Comparison of ENCODE assay signal across 14 cellular contexts in the genomic region with DNA sequence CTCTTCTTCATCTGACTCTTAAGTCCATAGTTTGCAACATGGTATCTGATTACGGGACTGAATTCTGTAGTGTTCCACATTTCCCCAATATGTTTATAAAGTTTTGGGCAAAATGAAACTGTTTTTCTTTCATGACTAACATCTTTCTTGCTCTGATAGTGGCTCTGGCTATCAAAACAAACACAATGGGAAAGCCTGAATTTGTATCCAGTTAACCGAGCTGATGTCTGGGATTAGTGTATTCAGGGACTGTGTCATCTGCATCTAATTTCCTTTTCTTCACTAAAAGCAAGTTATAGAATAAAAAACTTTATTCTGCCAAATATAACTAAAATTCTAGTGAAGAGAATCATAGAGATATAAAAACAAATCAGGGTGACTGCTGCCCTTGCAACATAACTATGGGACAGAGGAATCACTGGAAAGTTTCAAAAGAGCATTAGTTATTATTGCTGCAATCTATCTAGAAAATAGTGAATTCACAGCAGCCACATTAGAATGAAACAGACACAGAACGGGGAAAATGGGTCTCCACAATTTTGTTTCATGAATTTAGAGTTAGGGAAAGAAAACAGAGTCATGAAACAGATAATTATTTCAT.
A peak's percentile ranks its signal among the peaks of the same experiment; 100 is the strongest.
DNase-seq lines count a peak whose midpoint lies in the region; TF ChIP-seq lines count a peak whose summit lies in the region.
"Had no signal": no experiment of that assay in that cellular context is flagged by ENCODE, and none has a peak within 500 bp of the region (broad histone marks: within the 10 kb centered on the region; RNA-seq: fewer than 3 reads in every experiment).

No MANE protein-coding gene starts in this region.

- H3K27me3 ChIP-seq in adrenal gland (no peaks in the 10 kb centered on the region), subcutaneous abdominal adipose tissue (ENCODE audit: control insufficient read depth in 5 of 5, insufficient read depth in 4 of 5, low read length in 5 of 5) (no peaks in the 10 kb centered on the region), MM.1S (replicated peaks; ENCODE audit: insufficient read depth, low read length) (no peaks in the 10 kb centered on the region)
- H3K27me3 ChIP-seq: neural progenitor cell had no signal

- H3K4me3 ChIP-seq in adrenal gland (peak overlapping the region in 1 of 4 donors; percentile 11), subcutaneous abdominal adipose tissue (ENCODE audit: low read depth in 1 of 5, low read length in 5 of 5) (peak overlapping the region in 1 of 5 donors; percentile 46), MM.1S (ENCODE audit: low read length) (no peak overlapping the region)
- H3K4me3 ChIP-seq: neural progenitor cell, PC-9 had no signal

- H3K9ac ChIP-seq in subcutaneous abdominal adipose tissue (ENCODE audit: low read length in 5 of 5) = peak overlapping the region in 2 of 5 donors; percentile 70 to 75
- H3K9ac ChIP-seq in MM.1S (ENCODE audit: low read length) = no peak overlapping the region
- H3K9ac ChIP-seq: neural progenitor cell had no signal

- H3K9me2 ChIP-seq in MM.1S (replicated peaks; ENCODE audit: insufficient read depth, low read length) = no peaks in the 10 kb centered on the region

- intact Hi-C loops in adrenal gland (cut with DNase I) = no loop called here

- TF ChIP-seq POLR2A in adrenal gland (IDR thresholded peaks at IDR 0.05) = no peak

- WGBS in adrenal gland, 4 donors = 36 to 40% (median 39%) methylated on average over 3 of the region's 3 CpGs

- TF ChIP-seq CTCF in adrenal gland (IDR thresholded peaks at IDR 0.05) (no peak), MM.1S (IDR thresholded peaks at IDR 0.05; ENCODE audit: low read length) (no peak)

- H2AFZ ChIP-seq in MM.1S (ENCODE audit: low read length) = no peak overlapping the region
- H2AFZ ChIP-seq: neural progenitor cell, PC-9 had no signal

- peak overlapping the region; percentile 28 to 71 (median 59) for H3K27ac ChIP-seq in adrenal gland
- peak overlapping the region; percentile 80 for H3K27ac ChIP-seq in subcutaneous abdominal adipose tissue (ENCODE audit: low read depth, low read length)
- no peak overlapping the region for H3K27ac ChIP-seq in MM.1S (ENCODE audit: low read length)
- H3K27ac ChIP-seq: epithelial cell of prostate, neural progenitor cell, PC-9 had no signal

- no peaks in the 10 kb centered on the region for H3K79me2 ChIP-seq in MM.1S (ENCODE audit: low read length)

- H3K4me1 ChIP-seq in adrenal gland (replicated peaks in 1 of 2) (peaks cover 13 to 56% of the 10 kb centered on the region in 2 donors), subcutaneous abdominal adipose tissue (ENCODE audit: control insufficient read depth in 5 of 5, insufficient read depth in 5 of 5, low read length in 5 of 5) (peaks cover 0 to 32% (median 10%) of the 10 kb centered on the region in 5 donors), MM.1S (ENCODE audit: low read length) (peaks cover 20% of the 10 kb centered on the region)
- H3K4me1 ChIP-seq: neural progenitor cell had no signal

- H3K9me3 ChIP-seq in adrenal gland (replicated peaks in 1 of 3) (no peaks in the 10 kb centered on the region), subcutaneous abdominal adipose tissue (ENCODE audit: control insufficient read depth in 5 of 5, low read length in 5 of 5) (no peaks in the 10 kb centered on the region), MM.1S (replicated peaks; ENCODE audit: insufficient read depth, low read length) (no peaks in the 10 kb centered on the region)

- no peak overlapping the region for H3K4me2 ChIP-seq in MM.1S (ENCODE audit: low read depth, low read length)
- H3K4me2 ChIP-seq: neural progenitor cell, PC-9 had no signal

- peaks cover 0 to 6% of the 10 kb centered on the region in 2 donors for H3K36me3 ChIP-seq in adrenal gland (replicated peaks in 1 of 2)
- H3K36me3 ChIP-seq in subcutaneous abdominal adipose tissue (ENCODE audit: control insufficient read depth in 5 of 5, insufficient read depth in 5 of 5, low read length in 5 of 5) = peaks cover 4 to 25% (median 12%) of the 10 kb centered on the region in 5 donors
- H3K36me3 ChIP-seq in MM.1S (replicated peaks; ENCODE audit: insufficient read depth, low read length) = no peaks in the 10 kb centered on the region
- H3K36me3 ChIP-seq: neural progenitor cell had no signal

- no peaks in the 10 kb centered on the region for H4K20me1 ChIP-seq in MM.1S (ENCODE audit: insufficient read depth, low read length)

- DNase-seq in GM04503 (ENCODE audit: low read depth) (peak; percentile 70), adrenal gland (peak in 1 of 7 donors; percentile 37), fibroblast of the conjunctiva (ENCODE audit: low read depth) (peak; percentile 49), NCI-H2171 (lab: John Stamatoyannopoulos, UW) (no peak), SKM-1 (lab: John Stamatoyannopoulos, UW; ENCODE audit: unreplicated experiment) (no peak), MM.1S (no peak)
- DNase-seq: activated CD8-positive, alpha-beta memory T cell treated with anti-CD3 and anti-CD28 coated beads, Interleukin-2, amount 10 ng/mL, durations not matched to agents 7 days and 5 days; amygdala; kidney glomerular epithelial cell; NCI-H2171 treated with DMSO at 0.1 percent for 48 hours; PC-9 had no signal

- H3F3A ChIP-seq in MM.1S (ENCODE audit: insufficient read depth, low read length) = no peaks in the 10 kb centered on the region; the same call in 1 of the 2 replicates

Comparison
In these comparisons a context has a peak if more than half of its experiments do, and no peak if none do; other contexts are left out.
1. DNase-seq: peak in GM04503 (single experiment) and fibroblast of the conjunctiva (single experiment); none in NCI-H2171 (single experiment), SKM-1 (single experiment) and MM.1S (single experiment).